In the genomic region with DNA sequence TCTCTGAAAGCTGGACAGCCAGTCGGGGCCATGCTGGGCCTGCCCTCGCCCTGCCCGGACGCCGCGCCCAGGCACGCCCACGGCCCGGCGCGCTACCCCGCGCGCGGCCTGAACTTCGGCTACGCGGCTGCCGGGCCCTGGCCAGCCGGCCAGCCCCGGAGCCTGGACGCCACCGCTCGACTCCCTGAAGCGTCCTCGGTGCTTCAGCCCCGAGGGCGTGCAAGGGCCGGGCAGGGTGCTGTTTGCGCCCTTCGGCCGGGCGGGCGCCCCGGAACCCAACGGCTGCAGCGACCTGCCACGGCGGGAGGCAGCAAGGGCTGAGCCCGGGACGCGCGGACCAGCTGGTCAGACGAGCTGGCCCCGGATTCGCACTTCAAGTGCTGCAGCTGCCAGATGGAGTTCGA, we compare ENCODE assay signal across 6 cellular contexts. TPM values are rescaled to one million over a fixed set of nuclear protein-coding genes. Genes with fewer than 3 reads are reported as not detected.
DNase-seq lines count a peak whose midpoint lies in the region; ATAC-seq and TF ChIP-seq lines count a peak whose summit lies in the region.
"Not testable (repeated sequence)": the region's sequence is repeated elsewhere in the genome, so short reads cannot be mapped to it uniquely, and the experiment has no call there.

No MANE protein-coding gene starts in this region.

- intact Hi-C loops in Right ventricle myocardium inferior (cut with DNase I); naive thymus-derived CD4-positive, alpha-beta T cell (cut with micrococcal nuclease); sciatic nerve (cut with DNase I): not testable (repeated sequence)

- not testable (repeated sequence) for H3K4me3 Mint-ChIP-seq in naive thymus-derived CD4-positive, alpha-beta T cell

- H3K36me3 ChIP-seq in SJSA1; naive thymus-derived CD4-positive, alpha-beta T cell (ENCODE audit: control insufficient read depth in 2 of 3, insufficient read depth in 3 of 3, low read length in 3 of 3); suprapubic skin: not testable (repeated sequence)

- TF ChIP-seq EP300 in suprapubic skin (IDR thresholded peaks at IDR 0.05): not testable (repeated sequence)

- H3K27ac Mint-ChIP-seq in naive thymus-derived CD4-positive, alpha-beta T cell: not testable (repeated sequence)

- H3K4me1 Mint-ChIP-seq in naive thymus-derived CD4-positive, alpha-beta T cell: not testable (repeated sequence)

- H3K9me3 Mint-ChIP-seq in naive thymus-derived CD4-positive, alpha-beta T cell: not testable (repeated sequence)

- POLR2A ChIA-PET in naive thymus-derived CD4-positive, alpha-beta T cell (lab: Charles Lee): not testable (repeated sequence)

- H3K27me3 ChIP-seq in SJSA1 (replicated peaks); naive thymus-derived CD4-positive, alpha-beta T cell (ENCODE audit: control insufficient read depth in 2 of 2, insufficient read depth in 2 of 2, low read length in 2 of 2); suprapubic skin: not testable (repeated sequence)

- not testable (repeated sequence) for H3K36me3 Mint-ChIP-seq in naive thymus-derived CD4-positive, alpha-beta T cell

- TF ChIP-seq POLR2A in suprapubic skin (IDR thresholded peaks at IDR 0.05): not testable (repeated sequence)

- H3K27me3 Mint-ChIP-seq in naive thymus-derived CD4-positive, alpha-beta T cell: not testable (repeated sequence)

- peak; percentile 23 for ATAC-seq in Right ventricle myocardium inferior
- peak; percentile 56 for ATAC-seq in left lobe of liver
- peak; percentile 18 for ATAC-seq in naive thymus-derived CD4-positive, alpha-beta T cell
- peak; percentile 24 for ATAC-seq in sciatic nerve

- CTCF ChIA-PET in naive thymus-derived CD4-positive, alpha-beta T cell (lab: Charles Lee): not testable (repeated sequence)

- not testable (repeated sequence) for H3K9me3 ChIP-seq in SJSA1 (replicated peaks); naive thymus-derived CD4-positive, alpha-beta T cell (ENCODE audit: control insufficient read depth in 2 of 3, low read length in 3 of 3); suprapubic skin

- not testable (repeated sequence) for H3K4me1 ChIP-seq in SJSA1 (replicated peaks); naive thymus-derived CD4-positive, alpha-beta T cell (ENCODE audit: control insufficient read depth in 2 of 2, insufficient read depth in 2 of 2, low read length in 2 of 2); suprapubic skin

- peak; percentile 2 to 44 for DNase-seq in SJSA1 (ENCODE audit: low read depth in 1 of 2, low spot score in 2 of 2)
- peak; percentile 57 for DNase-seq in Right ventricle myocardium inferior (ENCODE audit: missing footprints)
- not testable (repeated sequence) for DNase-seq in left lobe of liver (ENCODE audit: low spot score); naive thymus-derived CD4-positive, alpha-beta T cell; sciatic nerve (ENCODE audit: low spot score); suprapubic skin (ENCODE audit: low spot score in 2 of 2)

- WGBS in suprapubic skin: no CpG with 5 or more reads among the region's 47 CpGs

- TF ChIP-seq CTCF in suprapubic skin (IDR thresholded peaks at IDR 0.05): not testable (repeated sequence)

- H3K4me3 ChIP-seq in SJSA1; naive thymus-derived CD4-positive, alpha-beta T cell (ENCODE audit: low read length): not testable (repeated sequence)
- peak overlapping the region; percentile 11 for H3K4me3 ChIP-seq in suprapubic skin

- H3K27ac ChIP-seq in SJSA1; naive thymus-derived CD4-positive, alpha-beta T cell (ENCODE audit: low read depth, low read length); suprapubic skin: not testable (repeated sequence)

RNA-seq across cellular contexts. Expression of gene AGAP9, which starts 42.1 kb away (rescaled TPM):
- 1.0 and 2.0 TPM in 2 replicates for total RNA-seq in SJSA1 (2014; rRNA removed; shearing (Covaris generic))
- total RNA-seq in Right ventricle myocardium inferior: 1.7 TPM
- 14.8 TPM for total RNA-seq in left lobe of liver
- total RNA-seq in naive thymus-derived CD4-positive, alpha-beta T cell: 10 to 100 TPM in 4 of 5 experiments, 1 to 10 TPM in 1; 9.7 to 20.4 (median 15.6) TPM
- under 1 TPM; 0.19 to 0.91 TPM for polyA plus RNA-seq in naive thymus-derived CD4-positive, alpha-beta T cell
- 22.8 TPM for total RNA-seq in sciatic nerve
- total RNA-seq in suprapubic skin: 10 to 100 TPM in 2 of 4 donors, 1 to 10 TPM in 2; 2.7 to 55.4 (median 11.0) TPM
